12 cellular contexts compared by ENCODE assay signal in the genomic region with DNA sequence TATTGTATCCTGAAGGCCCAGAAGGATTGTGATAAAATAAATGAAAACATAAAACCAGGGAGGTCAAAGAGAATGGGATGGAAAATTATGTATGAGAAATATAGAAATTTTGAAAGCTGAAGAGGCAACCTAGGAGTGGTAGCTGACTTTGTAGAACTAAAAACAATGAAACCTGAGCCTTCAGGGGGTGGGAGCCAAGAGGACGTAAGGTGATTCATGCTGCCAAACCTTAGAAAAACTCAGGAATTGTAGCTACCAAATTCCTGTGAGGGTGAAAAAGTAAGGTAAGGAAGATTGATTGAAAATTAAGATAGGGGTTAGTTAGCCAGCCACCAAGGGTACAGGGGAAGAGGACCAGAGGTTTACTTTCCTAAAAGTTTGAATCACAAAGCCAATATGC.
"Had no signal": no experiment of that assay in that cellular context is flagged by ENCODE, and none has a peak within 500 bp of the region (broad histone marks: within the 10 kb centered on the region; RNA-seq: fewer than 3 reads in every experiment).

No MANE protein-coding gene starts in this region.

- DNase-seq: activated CD4-positive, alpha-beta T cell treated with anti-CD3 and anti-CD28 coated beads for 1 hour; activated CD4-positive, alpha-beta T cell treated with anti-CD3 and anti-CD28 coated beads, Interleukin-2, amount 50 U/mL, for 48 hours; activated gamma-delta T cell; activated naive CD8-positive, alpha-beta T cell treated with anti-CD3 and anti-CD28 coated beads, Interleukin-2, amount 10 ng/mL, durations not matched to agents 7 days and 5 days; activated T-cell treated with anti-CD3 and anti-CD28 coated beads, Interleukin-2, amount 50 U/mL, for 4 hours; anterior cingulate cortex; gastrocnemius medialis; lower lobe of right lung; naive thymus-derived CD4-positive, alpha-beta T cell; stimulated activated CD4-positive, alpha-beta T cell treated with anti-CD3 and anti-CD28 coated beads, Interleukin-2, amount 100 ng/mL, for 24 hours; stimulated activated naive CD4-positive, alpha-beta T cell treated with Interleukin-2 at 50 U/mL for 16 hours; trophoblast cell had no signal

- H3K4me3 ChIP-seq: gastrocnemius medialis, lower lobe of right lung had no signal

- H3K9me3 Mint-ChIP-seq: activated naive CD8-positive, alpha-beta T cell treated with anti-CD3 and anti-CD28 coated beads, Interleukin-2, amount 10 ng/mL, durations not matched to agents 7 days and 5 days had no signal

- H3K27me3 Mint-ChIP-seq: activated naive CD8-positive, alpha-beta T cell treated with anti-CD3 and anti-CD28 coated beads, Interleukin-2, amount 10 ng/mL, durations not matched to agents 7 days and 5 days; naive thymus-derived CD4-positive, alpha-beta T cell had no signal

- H3K4me3 Mint-ChIP-seq: activated naive CD8-positive, alpha-beta T cell treated with anti-CD3 and anti-CD28 coated beads, Interleukin-2, amount 10 ng/mL, durations not matched to agents 7 days and 5 days; activated T-cell treated with anti-CD3 and anti-CD28 coated beads, Interleukin-2, amount 50 U/mL, for 4 hours; naive thymus-derived CD4-positive, alpha-beta T cell had no signal

- H3K36me3 ChIP-seq: gastrocnemius medialis, lower lobe of right lung had no signal

- H3K9me3 ChIP-seq: gastrocnemius medialis, lower lobe of right lung had no signal

- H3K27ac Mint-ChIP-seq: activated naive CD8-positive, alpha-beta T cell treated with anti-CD3 and anti-CD28 coated beads, Interleukin-2, amount 10 ng/mL, durations not matched to agents 7 days and 5 days; naive thymus-derived CD4-positive, alpha-beta T cell had no signal

- H3K36me3 Mint-ChIP-seq: activated naive CD8-positive, alpha-beta T cell treated with anti-CD3 and anti-CD28 coated beads, Interleukin-2, amount 10 ng/mL, durations not matched to agents 7 days and 5 days; naive thymus-derived CD4-positive, alpha-beta T cell had no signal

- H3K27me3 ChIP-seq: gastrocnemius medialis had no signal

- H3K4me1 Mint-ChIP-seq: activated naive CD8-positive, alpha-beta T cell treated with anti-CD3 and anti-CD28 coated beads, Interleukin-2, amount 10 ng/mL, durations not matched to agents 7 days and 5 days; naive thymus-derived CD4-positive, alpha-beta T cell had no signal

- H3K4me1 ChIP-seq: gastrocnemius medialis, lower lobe of right lung had no signal

- H3K27ac ChIP-seq: gastrocnemius medialis, lower lobe of right lung had no signal
